Comparison of ENCODE assay signal across 9 cellular contexts in genomic region chr5:103561670-103562069, GRCh38. TPM values are rescaled to one million over a fixed set of nuclear protein-coding genes. Genes with fewer than 3 reads are reported as not detected.
DNase-seq lines count a peak whose midpoint lies in the region; ATAC-seq, FAIRE-seq and TF ChIP-seq lines count a peak whose summit lies in the region.
"Had no signal": no experiment of that assay in that cellular context is flagged by ENCODE, and none has a peak within 500 bp of the region (broad histone marks: within the 10 kb centered on the region; RNA-seq: fewer than 3 reads in every experiment).

No MANE protein-coding gene starts in this region.

- in situ Hi-C loops in HepG2 (cut with HindIII; ENCODE audit: extremely low pct_ligation_motif_present, low pct_unique_long_range_greater_than_20kb), result no loop called here

- 53% methylated on average over 4 of the region's 4 CpGs for WGBS in HepG2 (ENCODE audit: low lambda C conversion rate)

- peak overlapping the region; percentile 90 for H3K27ac Mint-ChIP-seq in stimulated activated naive CD8-positive, alpha-beta T cell treated with anti-CD3 and anti-CD28 coated beads, Interleukin-15, Interleukin-2, amounts not matched to agents 100 ng/mL and 50 ng/mL, for 24 hours
- H3K27ac Mint-ChIP-seq in type B pancreatic cell, result peak overlapping the region; percentile 91

- H3K9me3 Mint-ChIP-seq in stimulated activated naive CD8-positive, alpha-beta T cell treated with anti-CD3 and anti-CD28 coated beads, Interleukin-15, Interleukin-2, amounts not matched to agents 100 ng/mL and 50 ng/mL, for 24 hours, result no peaks in the 10 kb centered on the region
- H3K9me3 Mint-ChIP-seq in type B pancreatic cell, result no peaks in the 10 kb centered on the region
- H3K9me3 Mint-ChIP-seq: central memory CD8-positive, alpha-beta T cell had no signal

- TF ChIP-seq RAD21 in HepG2 (CRISPR knock-in tag; IDR thresholded peaks at IDR 0.05), result no peak

- no peaks in the 10 kb centered on the region for H3K9me3 ChIP-seq in adipocyte (ENCODE audit: control insufficient read depth, low read length)
- no peaks in the 10 kb centered on the region for H3K9me3 ChIP-seq in HepG2 (ENCODE audit: low read length)

- H3K27me3 Mint-ChIP-seq in stimulated activated naive CD8-positive, alpha-beta T cell treated with anti-CD3 and anti-CD28 coated beads, Interleukin-15, Interleukin-2, amounts not matched to agents 100 ng/mL and 50 ng/mL, for 24 hours, result no peaks in the 10 kb centered on the region
- no peaks in the 10 kb centered on the region for H3K27me3 Mint-ChIP-seq in type B pancreatic cell

- H3K36me3 ChIP-seq in adipocyte (ENCODE audit: control insufficient read depth, insufficient read depth, low read length, severe bottlenecking), result peaks cover 13% of the 10 kb centered on the region
- H3K36me3 ChIP-seq in HepG2 (replicated peaks in 1 of 2; ENCODE audit: control insufficient read depth in 1 of 2, insufficient read depth in 2 of 2, low read length in 2 of 2), result no peaks in the 10 kb centered on the region

- no TSS peak for BruUV-seq in HepG2 (replicated peaks; lab: Mats Ljungman, UMichigan)

- peak overlapping the region; percentile 93 for H3K9ac ChIP-seq in adipocyte (ENCODE audit: low read length)
- H3K9ac ChIP-seq in HepG2 (ENCODE audit: insufficient read depth, low read depth, low read length), result peak overlapping the region; percentile 64

- no peak for ATAC-seq in stimulated activated naive CD8-positive, alpha-beta T cell treated with anti-CD3 and anti-CD28 coated beads, Interleukin-15, Interleukin-2, amounts not matched to agents 100 U/mL and 50 U/mL, for 24 hours
- ATAC-seq in HepG2 (peak; percentile 64), HG03342 (IDR thresholded peaks at IDR 0.05; ENCODE audit: unreplicated experiment) (no peak), HG03159 (IDR thresholded peaks at IDR 0.05; ENCODE audit: unreplicated experiment) (no peak)

- intact Hi-C loops in HepG2 (cut with micrococcal nuclease; ENCODE audit: unreplicated experiment), result no loop called here

- TF ChIP-seq CTCF in HepG2 (CRISPR knock-in tag; IDR thresholded peaks at IDR 0.05) (no peak), type B pancreatic cell (conservative IDR thresholded peaks at IDR 0.05) (no peak)

- no peak for DNase-seq in stimulated activated naive CD8-positive, alpha-beta T cell treated with anti-CD3 and anti-CD28 coated beads, Interleukin-15, Interleukin-2, amounts not matched to agents 100 U/mL and 50 U/mL, for 24 hours
- DNase-seq in adipocyte (ENCODE audit: low read depth) (peak; percentile 18), HepG2 (ENCODE audit: low spot score) (no peak), type B pancreatic cell (ENCODE audit: extremely low spot score, unreplicated experiment) (no peak), NCI-H1092 (lab: John Stamatoyannopoulos, UW) (no peak)

- POLR2A ChIA-PET in HepG2 (lab: Yijun Ruan, JAX), result interaction anchor here (0.6 kb wide), 1 partner anchor 519 kb away, joined by 3 read pairs; no protein-coding TSS in a partner anchor

- H3K4me1 Mint-ChIP-seq in stimulated activated naive CD8-positive, alpha-beta T cell treated with anti-CD3 and anti-CD28 coated beads, Interleukin-15, Interleukin-2, amounts not matched to agents 100 ng/mL and 50 ng/mL, for 24 hours (ENCODE audit: low read depth), result peaks cover 19% of the 10 kb centered on the region
- H3K4me1 Mint-ChIP-seq in type B pancreatic cell (ENCODE audit: unreplicated experiment), result peaks cover 15% of the 10 kb centered on the region

- H3K79me2 ChIP-seq in HepG2 (ENCODE audit: insufficient read depth, low read length), result no peaks in the 10 kb centered on the region

- TF ChIP-seq POLR2A in HepG2 (IDR thresholded peaks at IDR 0.05; ENCODE audit: insufficient read depth in 1 of 2, low read depth in 2 of 2, low read length in 2 of 2), result no peak

- H3K27ac ChIP-seq in HepG2 (ENCODE audit: extremely low read length, insufficient read depth, low read length), result peak overlapping the region; percentile 80

- H3K36me3 Mint-ChIP-seq in stimulated activated naive CD8-positive, alpha-beta T cell treated with anti-CD3 and anti-CD28 coated beads, Interleukin-15, Interleukin-2, amounts not matched to agents 100 ng/mL and 50 ng/mL, for 24 hours (ENCODE audit: low read depth), result no peaks in the 10 kb centered on the region
- peaks cover 7% of the 10 kb centered on the region for H3K36me3 Mint-ChIP-seq in type B pancreatic cell

- H3K4me1 ChIP-seq in adipocyte (ENCODE audit: control insufficient read depth, insufficient read depth, low read length) (peaks cover 15% of the 10 kb centered on the region), HepG2 (ENCODE audit: insufficient read depth, low read length) (no peaks in the 10 kb centered on the region; the same call in 1 of the 2 replicates)

- peak overlapping the region; percentile 62 for H3K4me2 ChIP-seq in HepG2 (ENCODE audit: low read depth, low read length)

- FAIRE-seq in HepG2 (lab: Jason Lieb, UNC), result no peak

- H3K27me3 ChIP-seq in adipocyte (replicated peaks; ENCODE audit: control insufficient read depth, insufficient read depth, low read length) (no peaks in the 10 kb centered on the region), HepG2 (ENCODE audit: control insufficient read depth in 1 of 2, insufficient read depth in 2 of 2, low read length in 2 of 2) (no peaks in the 10 kb centered on the region; a peak in 1 of 5 replicates)

- H2AFZ ChIP-seq in HepG2 (ENCODE audit: low read length), result peak overlapping the region; percentile 72

- no peaks in the 10 kb centered on the region for H4K20me1 ChIP-seq in HepG2 (ENCODE audit: insufficient read depth, low read length)

- peak overlapping the region; percentile 89 for H3K4me3 Mint-ChIP-seq in stimulated activated naive CD8-positive, alpha-beta T cell treated with anti-CD3 and anti-CD28 coated beads, Interleukin-15, Interleukin-2, amounts not matched to agents 100 ng/mL and 50 ng/mL, for 24 hours
- peak overlapping the region; percentile 94 for H3K4me3 Mint-ChIP-seq in type B pancreatic cell

- CTCF ChIA-PET in HepG2 (lab: Yijun Ruan, JAX; ENCODE audit: low intra/inter-chr PET ratio, low total read pairs), result no interaction called here

- H3K4me3 ChIP-seq in adipocyte (ENCODE audit: low read length), result peak overlapping the region; percentile 97
- H3K4me3 ChIP-seq in HepG2 (replicated peaks in 1 of 3; ENCODE audit: insufficient read depth in 1 of 3, low read depth in 2 of 3, low read length in 3 of 3), result peak overlapping the region; percentile 55 to 72 (median 70); a peak in 5 of 6 replicates

- TF ChIP-seq EP300 in HepG2 (IDR thresholded peaks at IDR 0.05; ENCODE audit: low read depth in 2 of 2, low read length in 2 of 2), result no peak
- TF ChIP-seq EP300 in HepG2 (CRISPR knock-in tag; IDR thresholded peaks at IDR 0.05; ENCODE audit: borderline replicate concordance), result no peak

TF ChIP-seq in HepG2, 621 proteins besides CTCF, POLR2A, EP300 and RAD21:
- TF ChIP-seq RBFOX2 (IDR thresholded peaks at IDR 0.05; ENCODE audit: low read depth, low read length), result 0 out of 2 replicates have a peak, but pooled peaks have one; percentile 4
- TF ChIP-seq, protein P1, sequence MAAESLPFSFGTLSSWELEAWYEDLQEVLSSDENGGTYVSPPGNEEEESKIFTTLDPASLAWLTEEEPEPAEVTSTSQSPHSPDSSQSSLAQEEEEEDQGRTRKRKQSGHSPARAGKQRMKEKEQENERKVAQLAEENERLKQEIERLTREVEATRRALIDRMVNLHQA (CRISPR knock-in tag; IDR thresholded peaks at IDR 0.05), result no peak

RNA-seq across cellular contexts. Expression of gene NUDT12, which starts 0.9 kb away (rescaled TPM):
- total RNA-seq in HepG2 (2016; rRNA removed; fragmentation: Illumina TruSeq; extraction: Trizol), result 5.4 and 6.3 TPM in 2 replicates
- total RNA-seq in HepG2 (2016; cell fraction: cytosol; rRNA removed; fragmentation: Illumina TruSeq; extraction: Trizol; ENCODE audit: low read depth), result 0.40 and 0.44 TPM in 2 replicates
- 4.6 and 6.1 TPM in 2 replicates for total RNA-seq in HepG2 (2016; cell fraction: insoluble cytoplasmic fraction; rRNA removed; fragmentation: Illumina TruSeq; extraction: Trizol)
- total RNA-seq in HepG2 (2016; cell fraction: membrane; rRNA removed; fragmentation: Illumina TruSeq; extraction: Trizol), result 0.62 and 1.2 TPM in 2 replicates
- 5.1 and 5.8 TPM in 2 replicates for total RNA-seq in HepG2 (2016; cell fraction: nucleus; rRNA removed; fragmentation: Illumina TruSeq; extraction: Trizol)
- polyA plus RNA-seq in HepG2 (2011; rRNA removed), result 2.3 and 2.4 TPM in 2 replicates
- polyA plus RNA-seq in HepG2 (2011; cell fraction: cytosol; rRNA removed), result 0.43 and 1.1 TPM in 2 replicates
- 2.7 and 3.7 TPM in 2 replicates for polyA plus RNA-seq in HepG2 (2011; cell fraction: nucleus; rRNA removed)
- polyA plus RNA-seq in HepG2 (2012), result 2.0 and 2.5 TPM in 2 replicates
- polyA plus RNA-seq in HepG2 (2016; cell fraction: cytosol; fragmentation: Illumina TruSeq; extraction: Trizol; ENCODE audit: low read depth), result 0.16 and 0.23 TPM in 2 replicates
- polyA plus RNA-seq in HepG2 (2016; cell fraction: insoluble cytoplasmic fraction; fragmentation: Illumina TruSeq; extraction: Trizol; ENCODE audit: low read depth), result 4.1 and 4.4 TPM in 2 replicates
- 0.43 and 0.55 TPM in 2 replicates for polyA plus RNA-seq in HepG2 (2016; cell fraction: membrane; fragmentation: Illumina TruSeq; extraction: Trizol; ENCODE audit: low read depth)
- 6.8 and 8.7 TPM in 2 replicates for polyA plus RNA-seq in HepG2 (2016; cell fraction: nucleus; fragmentation: Illumina TruSeq; extraction: Trizol; ENCODE audit: insufficient read depth, low read depth)
- polyA minus RNA-seq in HepG2 (2011; rRNA and poly(A)+ RNA removed; ENCODE audit: low replicate concordance), result 0.16 and 2.0 TPM in 2 replicates
- polyA minus RNA-seq in HepG2 (2011; cell fraction: cytosol; rRNA and poly(A)+ RNA removed), result 0.88 and 1.3 TPM in 2 replicates
- polyA minus RNA-seq in HepG2 (2011; cell fraction: nucleus; rRNA and poly(A)+ RNA removed), result 5.2 and 6.8 TPM in 2 replicates
- total RNA-seq in type B pancreatic cell (ENCODE audit: low replicate concordance), result 13.4 and 15.1 TPM in 2 replicates
